25 cellular contexts compared by ENCODE assay signal in the genomic region with DNA sequence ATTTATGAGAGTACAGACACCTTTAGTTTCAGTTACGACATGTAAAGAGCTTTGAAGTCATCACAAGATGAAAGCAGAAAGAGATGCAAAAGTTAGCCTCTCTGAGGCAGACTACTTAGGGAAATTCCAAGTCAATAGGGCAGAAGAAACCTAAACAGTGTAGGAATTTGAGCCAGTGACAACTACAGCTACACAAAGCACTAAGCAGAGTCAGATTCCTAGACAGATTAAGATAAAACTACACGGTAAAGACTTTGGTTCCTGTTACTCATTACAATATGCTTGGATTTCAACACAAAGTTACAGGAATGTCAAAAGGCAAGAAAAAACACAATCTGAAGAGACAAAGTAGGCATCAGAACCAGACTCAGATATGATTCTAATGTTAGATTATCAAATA.
"Had no signal": no experiment of that assay in that cellular context is flagged by ENCODE, and none has a peak within 500 bp of the region (broad histone marks: within the 10 kb centered on the region; RNA-seq: fewer than 3 reads in every experiment).

No MANE protein-coding gene starts in this region.

- ATAC-seq: activated CD8-positive, alpha-beta memory T cell treated with anti-CD3 and anti-CD28 coated beads, Interleukin-2, amount 10 ng/mL, durations not matched to agents 7 days and 5 days; activated CD8-positive, alpha-beta T cell treated with anti-CD3 and anti-CD28 coated beads for 36 hours; gastrocnemius medialis; left lung; naive thymus-derived CD8-positive, alpha-beta T cell; stimulated activated naive CD8-positive, alpha-beta T cell treated with anti-CD3 and anti-CD28 coated beads, Interleukin-15, Interleukin-2, amounts not matched to agents 100 U/mL and 50 U/mL, for 24 hours; upper lobe of right lung had no signal

- H3K27ac ChIP-seq: brain microvascular endothelial cell, gastrocnemius medialis, left lung, ovary, prostate gland, right atrium auricular region, upper lobe of right lung, WERI-Rb-1 had no signal

- H3K36me3 ChIP-seq: brain microvascular endothelial cell, gastrocnemius medialis, left lung, ovary, prostate gland, right atrium auricular region, upper lobe of right lung, WERI-Rb-1 had no signal

- H3K4me1 ChIP-seq: gastrocnemius medialis, left lung, prostate gland, right atrium auricular region, upper lobe of right lung had no signal

- DNase-seq: activated CD4-positive, alpha-beta T cell treated with anti-CD3 and anti-CD28 coated beads, Interleukin-2, amount 10 ng/mL, durations not matched to agents 7 days and 5 days; activated CD4-positive, CD25-positive, alpha-beta regulatory T cell treated with anti-CD3 and anti-CD28 coated beads, Interleukin-2, amount 50 U/mL, for 72 hours; activated CD8-positive, alpha-beta memory T cell treated with anti-CD3 and anti-CD28 coated beads, Interleukin-2, amount 10 ng/mL, durations not matched to agents 7 days and 5 days; activated CD8-positive, alpha-beta T cell treated with anti-CD3 and anti-CD28 coated beads for 36 hours; activated gamma-delta T cell; activated T-cell treated with anti-CD3 and anti-CD28 coated beads for 4 hours; aorta; brain microvascular endothelial cell; caudate nucleus; dermis blood vessel endothelial cell; effector CD8-positive, alpha-beta T cell; erythroblast; gastrocnemius medialis; head of caudate nucleus; islet precursor cell; left lung; naive thymus-derived CD8-positive, alpha-beta T cell; ovary; stimulated activated CD4-positive, alpha-beta T cell treated with anti-CD3 and anti-CD28 coated beads, Interleukin-4, amount 100 ng/mL, for 4 hours; stimulated activated naive CD8-positive, alpha-beta T cell treated with anti-CD3 and anti-CD28 coated beads, Interleukin-15, Interleukin-2, amounts not matched to agents 100 U/mL and 50 U/mL, for 24 hours; upper lobe of right lung; WERI-Rb-1 had no signal

- H3K9me3 ChIP-seq: gastrocnemius medialis, left lung, ovary, prostate gland, right atrium auricular region, upper lobe of right lung had no signal

- H3K27me3 ChIP-seq: brain microvascular endothelial cell, gastrocnemius medialis, left lung, ovary, right atrium auricular region, upper lobe of right lung had no signal

- H3K4me3 ChIP-seq: gastrocnemius medialis, left lung, lung, ovary, prostate gland, right atrium auricular region, upper lobe of right lung had no signal
